In genomic region chr12:94689646-94690036, GRCh38 we compare ENCODE assay signal across 17 cellular contexts. TPM values are rescaled to one million over a fixed set of nuclear protein-coding genes. Genes with fewer than 3 reads are reported as not detected.
A peak's percentile ranks its signal among the peaks of the same experiment; 100 is the strongest.
DNase-seq lines count a peak whose midpoint lies in the region; ATAC-seq and TF ChIP-seq lines count a peak whose summit lies in the region.
"Had no signal": no experiment of that assay in that cellular context is flagged by ENCODE, and none has a peak within 500 bp of the region (broad histone marks: within the 10 kb centered on the region; RNA-seq: fewer than 3 reads in every experiment).

No MANE protein-coding gene starts in this region.

- DNase-seq in PC-3, result no peak
- no peak for DNase-seq in osteoblast (ENCODE audit: insufficient read length, low spot score, missing footprints)
- no peak for DNase-seq in vagina (ENCODE audit: extremely low spot score in 2 of 2)
- DNase-seq in SK-N-SH, result no peak
- DNase-seq: activated B cell treated with CpG ODN at 0.5 μM for 24 hours; activated CD8-positive, alpha-beta memory T cell treated with anti-CD3 and anti-CD28 coated beads, Interleukin-2, amount 50 U/mL, for 48 hours; CD4-positive, alpha-beta memory T cell; central memory CD4-positive, alpha-beta T cell; erythroblast; MG63; stimulated activated CD4-positive, alpha-beta T cell treated with anti-CD3 and anti-CD28 coated beads, Interleukin-2, amount 100 ng/mL, for 48 hours; SW 1271 had no signal

- POLR2A ChIA-PET in PC-3 (lab: Charles Lee; ENCODE audit: unreplicated experiment), result no interaction called here
- POLR2A ChIA-PET in SK-N-SH (lab: Yijun Ruan, JAX), result no interaction called here

- no peak overlapping the region for H3K4me2 ChIP-seq in PC-3 (ENCODE audit: low read length)
- peak overlapping the region; percentile 41 for H3K4me2 ChIP-seq in osteoblast (ENCODE audit: insufficient read depth, low read length)
- H3K4me2 ChIP-seq in SK-N-SH, result no peak overlapping the region

- H3K36me3 ChIP-seq in PC-3 (ENCODE audit: low read depth, low read length), result no peaks in the 10 kb centered on the region
- H3K36me3 ChIP-seq in gastroesophageal sphincter, result no peaks in the 10 kb centered on the region
- no peaks in the 10 kb centered on the region for H3K36me3 ChIP-seq in osteoblast (ENCODE audit: insufficient read depth, low read length)
- H3K36me3 ChIP-seq in vagina, result no peaks in the 10 kb centered on the region
- no peaks in the 10 kb centered on the region for H3K36me3 ChIP-seq in SK-N-SH (replicated peaks in 1 of 2; ENCODE audit: control insufficient read depth in 1 of 2, insufficient read depth in 2 of 2, low read length in 1 of 2)
- H3K36me3 ChIP-seq: HAP-1, MG63 had no signal

- no peaks in the 10 kb centered on the region for H3K9me2 ChIP-seq in PC-3 (replicated peaks; ENCODE audit: low read length)
- no peaks in the 10 kb centered on the region for H3K9me2 ChIP-seq in SK-N-SH

- H3K4me1 ChIP-seq in PC-3 (ENCODE audit: insufficient read depth, low read length), result peaks cover 8% of the 10 kb centered on the region
- H3K4me1 ChIP-seq in gastroesophageal sphincter, result peaks cover 0 to 36% (median 6%) of the 10 kb centered on the region in 3 donors
- H3K4me1 ChIP-seq in osteoblast (ENCODE audit: insufficient read depth, low read length), result peaks cover 9% of the 10 kb centered on the region
- H3K4me1 ChIP-seq in vagina, result peaks cover 28% of the 10 kb centered on the region
- no peaks in the 10 kb centered on the region for H3K4me1 ChIP-seq in SK-N-SH (ENCODE audit: control insufficient read depth in 1 of 2, insufficient read depth in 2 of 2, low read depth in 1 of 2, low read length in 1 of 2)

- H3K27ac ChIP-seq in PC-3 (ENCODE audit: low read length), result no peak overlapping the region
- H3K27ac ChIP-seq in gastroesophageal sphincter, result peak overlapping the region in 3 of 4 donors; percentile 21 to 62 (median 59)
- H3K27ac ChIP-seq in osteoblast (ENCODE audit: low read depth, low read length), result no peak overlapping the region
- peak overlapping the region; percentile 62 for H3K27ac ChIP-seq in vagina
- no peak overlapping the region for H3K27ac ChIP-seq in SK-N-SH (ENCODE audit: low read depth in 2 of 2, low read length in 1 of 2)

- TF ChIP-seq EP300 in gastroesophageal sphincter (IDR thresholded peaks at IDR 0.05) (no peak), SK-N-SH (IDR thresholded peaks at IDR 0.05; ENCODE audit: borderline replicate concordance in 1 of 2, low read depth in 1 of 2, low read length in 1 of 2) (no peak)

- TF ChIP-seq CTCF in PC-3 (conservative IDR thresholded peaks at IDR 0.05; ENCODE audit: low read depth, low read length) (no peak), gastroesophageal sphincter (IDR thresholded peaks at IDR 0.05) (no peak), osteoblast (IDR thresholded peaks at IDR 0.05; ENCODE audit: extremely low read depth, low read depth, low read length) (no peak), vagina (IDR thresholded peaks at IDR 0.05) (no peak), SK-N-SH (IDR thresholded peaks at IDR 0.05) (no peak)

- intact Hi-C loops in PC-3 (cut with micrococcal nuclease), result no loop called here
- intact Hi-C loops in vagina (cut with DNase I), result no loop called here

- H3K27me3 ChIP-seq in PC-3 (ENCODE audit: low read length) (no peaks in the 10 kb centered on the region), gastroesophageal sphincter (no peaks in the 10 kb centered on the region), osteoblast (ENCODE audit: insufficient read depth, low read length) (peaks cover 12% of the 10 kb centered on the region), vagina (no peaks in the 10 kb centered on the region), SK-N-SH (ENCODE audit: insufficient read depth) (no peaks in the 10 kb centered on the region)
- H3K27me3 ChIP-seq: MG63 had no signal

- H3F3A ChIP-seq in PC-3 (ENCODE audit: low read length, unreplicated experiment) (no peaks in the 10 kb centered on the region), SK-N-SH (replicated peaks; ENCODE audit: insufficient read depth) (no peaks in the 10 kb centered on the region)

- 0 out of 2 replicates have a peak overlapping the region, but pooled peaks have one; percentile 14 for H2AFZ ChIP-seq in PC-3 (ENCODE audit: low read length)
- peak overlapping the region; percentile 12 for H2AFZ ChIP-seq in osteoblast (ENCODE audit: low read length)
- no peak overlapping the region for H2AFZ ChIP-seq in SK-N-SH (ENCODE audit: low read depth)

- BruUV-seq in PC-3 (replicated peaks; lab: Mats Ljungman, UMichigan), result no TSS peak

- no peak overlapping the region for H3K9ac ChIP-seq in PC-3 (ENCODE audit: low read length)
- no peak overlapping the region for H3K9ac ChIP-seq in SK-N-SH

- no peak for TF ChIP-seq RAD21 in SK-N-SH (IDR thresholded peaks at IDR 0.05; ENCODE audit: low read length)

- TF ChIP-seq POLR2A in gastroesophageal sphincter (IDR thresholded peaks at IDR 0.05) (no peak), vagina (IDR thresholded peaks at IDR 0.05) (no peak)

- ATAC-seq in PC-3, result no peak
- no peak for ATAC-seq in gastroesophageal sphincter
- no peak for ATAC-seq in GM18867 (IDR thresholded peaks at IDR 0.05; ENCODE audit: unreplicated experiment)
- ATAC-seq in GM19452 (IDR thresholded peaks at IDR 0.05; ENCODE audit: unreplicated experiment), result no peak

- WGBS in gastroesophageal sphincter (ENCODE audit: low coverage in 1 of 2), 2 donors, result 47 to 100% methylated on average over 1 to 5 of the region's 9 CpGs
- WGBS in SK-N-SH (ENCODE audit: low lambda C conversion rate), result 71% methylated on average over 8 of the region's 9 CpGs

- H3K9me3 ChIP-seq in PC-3 (ENCODE audit: low read length) (no peaks in the 10 kb centered on the region), gastroesophageal sphincter (no peaks in the 10 kb centered on the region), osteoblast (ENCODE audit: low read depth, low read length) (no peaks in the 10 kb centered on the region), vagina (no peaks in the 10 kb centered on the region), SK-N-SH (no peaks in the 10 kb centered on the region)
- H3K9me3 ChIP-seq: HAP-1, MG63 had no signal

- H4K20me1 ChIP-seq in PC-3 (ENCODE audit: low read length) (no peaks in the 10 kb centered on the region), osteoblast (ENCODE audit: insufficient read depth, low read length) (no peaks in the 10 kb centered on the region), SK-N-SH (ENCODE audit: insufficient read depth) (no peaks in the 10 kb centered on the region)

- CTCF ChIA-PET in PC-3 (lab: Charles Lee), result no interaction called here
- CTCF ChIA-PET in SK-N-SH (lab: Yijun Ruan, JAX), result interaction anchor here (1.5 kb wide), 1 partner anchor 287 kb away, joined by 3 read pairs; no protein-coding TSS in a partner anchor

- H3K79me2 ChIP-seq in PC-3 (ENCODE audit: low read length), result no peaks in the 10 kb centered on the region
- no peaks in the 10 kb centered on the region for H3K79me2 ChIP-seq in osteoblast (ENCODE audit: insufficient read depth, low read length)
- no peaks in the 10 kb centered on the region for H3K79me2 ChIP-seq in SK-N-SH (ENCODE audit: insufficient read depth)

- no peak overlapping the region for H3K4me3 ChIP-seq in PC-3 (ENCODE audit: low read length)
- peak overlapping the region in 1 of 2 donors; percentile 23 for H3K4me3 ChIP-seq in gastroesophageal sphincter
- peak overlapping the region; percentile 16 for H3K4me3 ChIP-seq in osteoblast (ENCODE audit: insufficient read depth, low read length)
- peak overlapping the region; percentile 10 to 21 for H3K4me3 ChIP-seq in vagina
- H3K4me3 ChIP-seq in SK-N-SH (ENCODE audit: low read depth in 2 of 2, low read length in 1 of 2), result no peak overlapping the region
- H3K4me3 ChIP-seq: HAP-1, MG63 had no signal

TF ChIP-seq in SK-N-SH, 30 proteins besides CTCF, POLR2A, EP300 and RAD21 (continues in another document):
- no peak for TF ChIP-seq MEF2A (IDR thresholded peaks at IDR 0.05; ENCODE audit: borderline replicate concordance, low read depth)
- no peak for TF ChIP-seq POLR2AphosphoS5 (IDR thresholded peaks at IDR 0.05; ENCODE audit: low read depth, low read length)
- no peak for TF ChIP-seq SMC3 (IDR thresholded peaks at IDR 0.05; ENCODE audit: low read depth, low read length)
- TF ChIP-seq TAF1 (IDR thresholded peaks at IDR 0.05; ENCODE audit: borderline replicate concordance, low read depth, low read length), result no peak
- TF ChIP-seq USF1 (IDR thresholded peaks at IDR 0.05; ENCODE audit: borderline replicate concordance, low read depth), result no peak
- no peak for TF ChIP-seq NFIC (IDR thresholded peaks at IDR 0.05; ENCODE audit: borderline replicate concordance)
- no peak for TF ChIP-seq SIN3A (IDR thresholded peaks at IDR 0.05; ENCODE audit: borderline replicate concordance, low read depth, low read length)
- TF ChIP-seq MXI1 (IDR thresholded peaks at IDR 0.05; ENCODE audit: low read depth, low read length), result no peak
- TF ChIP-seq FOXJ3 (CRISPR knock-in tag; IDR thresholded peaks at IDR 0.05), result no peak
- no peak for TF ChIP-seq GABPA (IDR thresholded peaks at IDR 0.05; ENCODE audit: low read depth)
- TF ChIP-seq, protein P1, sequence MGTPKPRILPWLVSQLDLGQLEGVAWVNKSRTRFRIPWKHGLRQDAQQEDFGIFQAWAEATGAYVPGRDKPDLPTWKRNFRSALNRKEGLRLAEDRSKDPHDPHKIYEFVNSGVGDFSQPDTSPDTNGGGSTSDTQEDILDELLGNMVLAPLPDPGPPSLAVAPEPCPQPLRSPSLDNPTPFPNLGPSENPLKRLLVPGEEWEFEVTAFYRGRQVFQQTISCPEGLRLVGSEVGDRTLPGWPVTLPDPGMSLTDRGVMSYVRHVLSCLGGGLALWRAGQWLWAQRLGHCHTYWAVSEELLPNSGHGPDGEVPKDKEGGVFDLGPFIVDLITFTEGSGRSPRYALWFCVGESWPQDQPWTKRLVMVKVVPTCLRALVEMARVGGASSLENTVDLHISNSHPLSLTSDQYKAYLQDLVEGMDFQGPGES (IDR thresholded peaks at IDR 0.05; ENCODE audit: low read depth, low read length), result no peak
- TF ChIP-seq ELF1 (IDR thresholded peaks at IDR 0.05), result no peak

RNA-seq across cellular contexts. Expression of gene TMCC3, which starts 39.3 kb away (rescaled TPM):
- total RNA-seq in PC-3 (2014; rRNA removed), result 4.7 and 6.5 TPM in 2 replicates
- 10 to 100 TPM in 3 of 4 donors, 1 to 10 TPM in 1; 9.2 to 24.7 (median 20.2) TPM for total RNA-seq in gastroesophageal sphincter
- total RNA-seq in osteoblast, result under 0.01 and 0.36 TPM in 2 replicates
- 11.5 TPM for total RNA-seq in vagina
- polyA plus RNA-seq in SK-N-SH (2012; rRNA removed), result 0.42 and 0.53 TPM in 2 replicates
- 0.62 and 0.68 TPM in 2 replicates for polyA plus RNA-seq in SK-N-SH (2012; cell fraction: cytosol; rRNA removed)
- polyA plus RNA-seq in SK-N-SH (2012; cell fraction: nucleus; rRNA removed), result 0.29 and 0.31 TPM in 2 replicates
- total RNA-seq: activated naive CD4-positive, alpha-beta T cell treated with anti-CD3 and anti-CD28 coated beads, Interleukin-2, amount 50 U/mL, for 72 hours had no signal

Comparison
In these comparisons a context has a peak if more than half of its experiments do, and no peak if none do; other contexts are left out.
1. H3K27ac ChIP-seq: peak in gastroesophageal sphincter (3 of 4) and vagina (single experiment); none in PC-3 (single experiment), osteoblast (single experiment) and SK-N-SH (0 of 2).
2. H3K4me3 ChIP-seq: peak in osteoblast (single experiment) and vagina (2 of 2); none in PC-3 (single experiment) and SK-N-SH (0 of 2).